In the genomic region with DNA sequence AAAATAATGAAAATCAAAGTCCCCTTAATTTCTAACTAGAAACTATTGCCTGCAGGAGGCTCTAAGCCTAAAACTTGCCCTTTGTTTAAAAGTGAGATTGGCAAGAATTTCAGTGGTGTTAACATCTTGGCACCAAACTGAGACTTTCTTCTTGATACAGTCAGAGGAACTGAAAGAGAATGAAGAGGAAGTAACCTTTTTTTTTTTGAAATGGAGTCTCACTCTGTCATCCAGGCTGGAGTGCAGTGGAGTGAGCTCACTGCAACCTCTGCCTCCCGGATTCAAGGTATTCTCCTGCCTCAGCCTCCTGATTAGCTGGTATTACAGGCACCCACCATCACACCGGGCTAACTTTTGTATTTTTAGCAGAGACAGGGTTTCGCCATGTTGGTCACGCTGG, we compare ENCODE assay signal across 8 cellular contexts. TPM values are rescaled to one million over a fixed set of nuclear protein-coding genes. Genes with fewer than 3 reads are reported as not detected.
DNase-seq lines count a peak whose midpoint lies in the region; ATAC-seq and TF ChIP-seq lines count a peak whose summit lies in the region.

No MANE protein-coding gene starts in this region.

- peak; percentile 55 for ATAC-seq in GM18519 (IDR thresholded peaks at IDR 0.05; ENCODE audit: low FRiP score, unreplicated experiment)
- peak; percentile 50 for ATAC-seq in HG02798 (IDR thresholded peaks at IDR 0.05; ENCODE audit: poor library complexity, unreplicated experiment)
- no peak for ATAC-seq in lower lobe of right lung
- ATAC-seq in effector memory CD8-positive, alpha-beta T cell (replicated peaks) = no peak

- H3K9me3 Mint-ChIP-seq in effector memory CD8-positive, alpha-beta T cell = no peaks in the 10 kb centered on the region

- peaks cover 5 to 33% of the 10 kb centered on the region in 2 donors for H3K4me1 Mint-ChIP-seq in effector memory CD8-positive, alpha-beta T cell (ENCODE audit: low read depth in 2 of 2)

- H3K36me3 Mint-ChIP-seq in effector memory CD8-positive, alpha-beta T cell (ENCODE audit: insufficient read depth) = peaks cover 9% of the 10 kb centered on the region

- peaks cover 40% of the 10 kb centered on the region for H3K4me1 ChIP-seq in lower lobe of right lung

- no peak overlapping the region for H3K4me3 ChIP-seq in lower lobe of right lung

- H3K27me3 Mint-ChIP-seq in effector memory CD8-positive, alpha-beta T cell = no peaks in the 10 kb centered on the region

- POLR2A ChIA-PET in GM10248 (lab: Yijun Ruan, JAX) = no interaction called here

- H3K4me3 Mint-ChIP-seq in effector memory CD8-positive, alpha-beta T cell = no peak overlapping the region

- DNase-seq in NOMO-1 (lab: John Stamatoyannopoulos, UW; ENCODE audit: unreplicated experiment in 2 of 2) (peak; percentile 43 to 83), lower lobe of right lung (no peak), occipital lobe (lab: John Stamatoyannopoulos, UW) (no peak), GM10248 (ENCODE audit: extremely low spot score) (no peak)
- DNase-seq in activated CD4-positive, CD25-positive, alpha-beta regulatory T cell (lab: John Stamatoyannopoulos, UW) = no peak
- DNase-seq in effector memory CD8-positive, alpha-beta T cell = no peak

- peak overlapping the region; percentile 46 for H3K27ac ChIP-seq in lower lobe of right lung

- no peak overlapping the region for H3K27ac Mint-ChIP-seq in effector memory CD8-positive, alpha-beta T cell

- TF ChIP-seq CTCF in lower lobe of right lung (IDR thresholded peaks at IDR 0.05) (no peak), GM10248 (IDR thresholded peaks at IDR 0.05; ENCODE audit: control extremely low read depth, extremely low read depth, low read depth, missing control alignments) (no peak)

- intact Hi-C loops in lower lobe of right lung (cut with DNase I) = no loop called here

- CTCF ChIA-PET in GM10248 (lab: Yijun Ruan, JAX) = interaction anchor here (1.0 to 10.4 kb wide), 4 partner anchors 16 to 146 kb away, joined by 3 to 260 read pairs (median 106); no protein-coding TSS in a partner anchor

- no peaks in the 10 kb centered on the region for H3K27me3 ChIP-seq in lower lobe of right lung (ENCODE audit: low read depth)

- H3K36me3 ChIP-seq in lower lobe of right lung = no peaks in the 10 kb centered on the region

- no peaks in the 10 kb centered on the region for H3K9me3 ChIP-seq in lower lobe of right lung

RNA-seq across cellular contexts. Expression of a gene that starts 3.6 kb away (rescaled TPM):
- total RNA-seq in lower lobe of right lung (26.3 TPM), occipital lobe (96.1 TPM)

RNA-seq across cellular contexts. Expression of a gene that starts 5.4 kb away (rescaled TPM):
- 5.3 TPM for total RNA-seq in lower lobe of right lung
- total RNA-seq in occipital lobe = 25.9 TPM

Comparison
In these comparisons a context has a peak if more than half of its experiments do, and no peak if none do; other contexts are left out.
1. ATAC-seq: peak in GM18519 (single experiment) and HG02798 (single experiment); none in lower lobe of right lung (0 of 2) and effector memory CD8-positive, alpha-beta T cell (single experiment).
2. DNase-seq: peak in NOMO-1 (2 of 2); none in lower lobe of right lung (single experiment), occipital lobe (single experiment), activated CD4-positive, CD25-positive, alpha-beta regulatory T cell (0 of 4), GM10248 (single experiment) and effector memory CD8-positive, alpha-beta T cell (0 of 3).